In the genomic region with DNA sequence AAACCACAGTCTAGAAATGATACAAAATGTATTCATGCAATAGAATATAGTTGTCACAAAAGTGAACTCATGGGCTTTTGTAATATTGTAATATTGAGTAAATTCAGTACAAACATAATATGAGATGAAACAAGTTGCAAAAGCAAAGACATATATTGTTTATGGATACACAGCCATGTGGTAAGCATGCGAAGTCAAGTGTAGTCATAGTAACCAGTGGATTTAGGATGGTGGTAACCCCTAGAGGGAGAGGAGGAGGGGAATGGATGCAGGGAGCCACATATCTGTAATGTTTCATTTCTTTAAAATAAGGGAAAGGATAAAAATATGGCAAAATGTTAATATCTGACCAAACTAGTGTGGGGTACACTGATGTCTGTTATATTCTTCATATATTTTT, we compare ENCODE assay signal across 12 cellular contexts. TPM values are rescaled to one million over a fixed set of nuclear protein-coding genes. Genes with fewer than 3 reads are reported as not detected.
A peak's percentile ranks its signal among the peaks of the same experiment; 100 is the strongest.
DNase-seq lines count a peak whose midpoint lies in the region; ATAC-seq and TF ChIP-seq lines count a peak whose summit lies in the region.
"Had no signal": no experiment of that assay in that cellular context is flagged by ENCODE, and none has a peak within 500 bp of the region (broad histone marks: within the 10 kb centered on the region; RNA-seq: fewer than 3 reads in every experiment).

No MANE protein-coding gene starts in this region.

- H3K9ac ChIP-seq in KMS-11, result peak overlapping the region; percentile 59; the same call in 1 of the 2 replicates

- peaks cover 15 to 45% (median 30%) of the 10 kb centered on the region in 4 donors for H3K4me1 Mint-ChIP-seq in CD4-positive, CD25-positive, alpha-beta regulatory T cell
- H3K4me1 Mint-ChIP-seq in naive thymus-derived CD4-positive, alpha-beta T cell, result peaks cover 8 to 34% (median 13%) of the 10 kb centered on the region in 7 donors
- H3K4me1 Mint-ChIP-seq in stimulated activated memory B cell treated with anti-CD40 and anti-IgM and Interleukin-4, amounts not matched to agents 10 μg/mL and 1 μg/mL and 100 μg/mL, for 72 hours, result peaks cover 17% of the 10 kb centered on the region

- H3K36me3 ChIP-seq in CD4-positive, CD25-positive, alpha-beta regulatory T cell (ENCODE audit: control insufficient read depth, insufficient read depth, low read length), result no peaks in the 10 kb centered on the region
- H3K36me3 ChIP-seq in KMS-11 (ENCODE audit: insufficient read depth) (no peaks in the 10 kb centered on the region), ascending aorta (no peaks in the 10 kb centered on the region)
- no peaks in the 10 kb centered on the region for H3K36me3 ChIP-seq in naive thymus-derived CD4-positive, alpha-beta T cell (ENCODE audit: control insufficient read depth in 2 of 3, insufficient read depth in 3 of 3, low read length in 3 of 3)
- H3K36me3 ChIP-seq: cardiac muscle cell, WERI-Rb-1 had no signal

- H3K27me3 Mint-ChIP-seq in CD4-positive, CD25-positive, alpha-beta regulatory T cell, result no peaks in the 10 kb centered on the region
- peaks cover 0 to 24% (median 0%) of the 10 kb centered on the region in 5 donors for H3K27me3 Mint-ChIP-seq in naive thymus-derived CD4-positive, alpha-beta T cell
- H3K27me3 Mint-ChIP-seq in stimulated activated memory B cell treated with anti-CD40 and anti-IgM and Interleukin-4, amounts not matched to agents 10 μg/mL and 1 μg/mL and 100 μg/mL, for 72 hours, result no peaks in the 10 kb centered on the region

- peak overlapping the region; percentile 74 for H3K4me2 ChIP-seq in KMS-11

- no peak overlapping the region for H2AFZ ChIP-seq in KMS-11 (ENCODE audit: low read depth)

- DNase-seq in CD4-positive, CD25-positive, alpha-beta regulatory T cell, result no peak
- DNase-seq in ascending aorta (ENCODE audit: low spot score in 2 of 2), result no peak
- no peak for DNase-seq in naive thymus-derived CD4-positive, alpha-beta T cell
- DNase-seq in SK-N-DZ (ENCODE audit: low spot score), result no peak
- no peak for DNase-seq in NCI-H774 (lab: John Stamatoyannopoulos, UW)
- no peak for DNase-seq in NCI-H1105 treated with DMSO at 0.1 percent for 48 hours (lab: John Stamatoyannopoulos, UW)
- DNase-seq: NCI-H2227 treated with DMSO at 0.1 percent for 48 hours, substantia nigra, WERI-Rb-1 had no signal

- no peaks in the 10 kb centered on the region for H3K27me3 ChIP-seq in CD4-positive, CD25-positive, alpha-beta regulatory T cell (ENCODE audit: control insufficient read depth, insufficient read depth, low read length)
- H3K27me3 ChIP-seq in KMS-11 (ENCODE audit: insufficient read depth, low read depth) (no peaks in the 10 kb centered on the region), ascending aorta (no peaks in the 10 kb centered on the region)
- no peaks in the 10 kb centered on the region for H3K27me3 ChIP-seq in naive thymus-derived CD4-positive, alpha-beta T cell (ENCODE audit: control insufficient read depth in 2 of 2, insufficient read depth in 2 of 2, low read length in 2 of 2)
- H3K27me3 ChIP-seq: cardiac muscle cell had no signal

- CTCF ChIA-PET in naive thymus-derived CD4-positive, alpha-beta T cell (lab: Charles Lee), result interaction anchor here (0.6 kb wide), 1 partner anchor 121 kb away, joined by 3 read pairs; no protein-coding TSS in a partner anchor

- H3K36me3 Mint-ChIP-seq in CD4-positive, CD25-positive, alpha-beta regulatory T cell, result peaks cover under 1% of the 10 kb centered on the region
- H3K36me3 Mint-ChIP-seq in naive thymus-derived CD4-positive, alpha-beta T cell, result peaks cover 0 to 12% (median 0%) of the 10 kb centered on the region in 5 donors
- H3K36me3 Mint-ChIP-seq in stimulated activated memory B cell treated with anti-CD40 and anti-IgM and Interleukin-4, amounts not matched to agents 10 μg/mL and 1 μg/mL and 100 μg/mL, for 72 hours, result peaks cover 6% of the 10 kb centered on the region

- H4K20me1 ChIP-seq in KMS-11 (ENCODE audit: insufficient read depth), result no peaks in the 10 kb centered on the region

- intact Hi-C loops in ascending aorta (cut with DNase I), result loop anchor here (5.0 kb wide), 4 partner anchors 52 to 338 kb away; no protein-coding TSS in a partner anchor
- intact Hi-C loops in naive thymus-derived CD4-positive, alpha-beta T cell (cut with micrococcal nuclease), result loop anchor here in 1 of 2 donors (5.0 kb wide), 3 partner anchors 112 to 487 kb away; partner anchors contain the start of gene CD164

- no peak for TF ChIP-seq CTCF in KMS-11 (conservative IDR thresholded peaks at IDR 0.05; ENCODE audit: low read depth, low read length)
- no peak for TF ChIP-seq CTCF in ascending aorta (IDR thresholded peaks at IDR 0.05)

- peak overlapping the region; percentile 50 for H3K27ac ChIP-seq in CD4-positive, CD25-positive, alpha-beta regulatory T cell (ENCODE audit: insufficient read depth, low read length, poor library complexity, severe bottlenecking)
- H3K27ac ChIP-seq in KMS-11 (peak overlapping the region; percentile 88), ascending aorta (peak overlapping the region; percentile 78 to 82)
- no peak overlapping the region for H3K27ac ChIP-seq in naive thymus-derived CD4-positive, alpha-beta T cell (ENCODE audit: low read depth, low read length)
- H3K27ac ChIP-seq: cardiac muscle cell, WERI-Rb-1 had no signal

- peak overlapping the region in 3 of 4 donors; percentile 1 to 65 (median 44) for H3K4me3 Mint-ChIP-seq in CD4-positive, CD25-positive, alpha-beta regulatory T cell
- H3K4me3 Mint-ChIP-seq in naive thymus-derived CD4-positive, alpha-beta T cell, result peak overlapping the region in 1 of 10 donors; percentile 77
- H3K4me3 Mint-ChIP-seq in stimulated activated memory B cell treated with anti-CD40 and anti-IgM and Interleukin-4, amounts not matched to agents 10 μg/mL and 1 μg/mL and 100 μg/mL, for 72 hours, result no peak overlapping the region

- no peaks in the 10 kb centered on the region for H3K9me3 Mint-ChIP-seq in CD4-positive, CD25-positive, alpha-beta regulatory T cell
- H3K9me3 Mint-ChIP-seq in naive thymus-derived CD4-positive, alpha-beta T cell, result no peaks in the 10 kb centered on the region
- H3K9me3 Mint-ChIP-seq in stimulated activated memory B cell treated with anti-CD40 and anti-IgM and Interleukin-4, amounts not matched to agents 10 μg/mL and 1 μg/mL and 100 μg/mL, for 72 hours, result no peaks in the 10 kb centered on the region

- no peak for ATAC-seq in CD4-positive, CD25-positive, alpha-beta regulatory T cell (ENCODE audit: low read depth in 2 of 2)
- ATAC-seq in naive thymus-derived CD4-positive, alpha-beta T cell, result peak; percentile 80
- ATAC-seq in stimulated activated memory B cell treated with anti-CD40 and anti-IgM and Interleukin-4, amounts not matched to agents 10 μg/mL and 1 μg/mL and 100 μg/mL, for 72 hours, result no peak

- H3K4me1 ChIP-seq in CD4-positive, CD25-positive, alpha-beta regulatory T cell (ENCODE audit: control insufficient read depth, insufficient read depth, low read length, poor library complexity, severe bottlenecking), result peaks cover 36% of the 10 kb centered on the region
- H3K4me1 ChIP-seq in KMS-11 (ENCODE audit: low read depth, poor library complexity, severe bottlenecking) (peaks cover 75% of the 10 kb centered on the region), ascending aorta (peaks cover 9 to 30% of the 10 kb centered on the region in 2 donors)
- H3K4me1 ChIP-seq in naive thymus-derived CD4-positive, alpha-beta T cell (ENCODE audit: control insufficient read depth in 2 of 2, insufficient read depth in 2 of 2, low read length in 2 of 2), result peaks cover 0 to 44% of the 10 kb centered on the region in 2 donors

- POLR2A ChIA-PET in naive thymus-derived CD4-positive, alpha-beta T cell (lab: Charles Lee), result no interaction called here

- no peaks in the 10 kb centered on the region for H3K9me3 ChIP-seq in CD4-positive, CD25-positive, alpha-beta regulatory T cell (ENCODE audit: control insufficient read depth in 2 of 2, low read length in 2 of 2)
- H3K9me3 ChIP-seq in ascending aorta, result no peaks in the 10 kb centered on the region
- no peaks in the 10 kb centered on the region for H3K9me3 ChIP-seq in naive thymus-derived CD4-positive, alpha-beta T cell (ENCODE audit: control insufficient read depth in 2 of 3, low read length in 3 of 3)

- no peaks in the 10 kb centered on the region for H3K79me2 ChIP-seq in KMS-11 (ENCODE audit: insufficient read depth, low read depth)

- H3K4me3 ChIP-seq in CD4-positive, CD25-positive, alpha-beta regulatory T cell (ENCODE audit: low read depth, low read length), result peak overlapping the region; percentile 54
- H3K4me3 ChIP-seq in KMS-11 (IDR thresholded peaks at IDR 0.05; ENCODE audit: insufficient read depth, low read depth, low read length) (no peak overlapping the region), ascending aorta (no peak overlapping the region)
- H3K4me3 ChIP-seq in naive thymus-derived CD4-positive, alpha-beta T cell (ENCODE audit: low read length), result no peak overlapping the region
- H3K4me3 ChIP-seq: cardiac muscle cell had no signal

- H3K27ac Mint-ChIP-seq in CD4-positive, CD25-positive, alpha-beta regulatory T cell, result peak overlapping the region in 2 of 3 donors; percentile 29 to 68
- peak overlapping the region in 2 of 9 donors; percentile 64 to 87 for H3K27ac Mint-ChIP-seq in naive thymus-derived CD4-positive, alpha-beta T cell
- no peak overlapping the region for H3K27ac Mint-ChIP-seq in stimulated activated memory B cell treated with anti-CD40 and anti-IgM and Interleukin-4, amounts not matched to agents 10 μg/mL and 1 μg/mL and 100 μg/mL, for 72 hours

RNA-seq across cellular contexts. Expression of gene ARMC2, which starts 47.4 kb away (rescaled TPM):
- total RNA-seq in CD4-positive, CD25-positive, alpha-beta regulatory T cell, result 12.5 TPM
- polyA plus RNA-seq in CD4-positive, CD25-positive, alpha-beta regulatory T cell, result 1 to 10 TPM; 3.5 to 8.4 (median 6.5) TPM
- total RNA-seq in ascending aorta, result 0.11 TPM
- total RNA-seq in naive thymus-derived CD4-positive, alpha-beta T cell, result 10 to 100 TPM in 2 of 5 experiments, 1 to 10 TPM in 3; 6.2 to 12.7 (median 7.9) TPM
- polyA plus RNA-seq in naive thymus-derived CD4-positive, alpha-beta T cell, result 1 to 10 TPM; 3.6 to 5.4 TPM
- polyA plus RNA-seq in SK-N-DZ (2014; cell fraction: cytosol; rRNA removed), result 1.7 and 3.3 TPM in 2 replicates
- 2.2 and 9.2 TPM in 2 replicates for polyA plus RNA-seq in SK-N-DZ (2014; cell fraction: nucleus; rRNA removed)
